7 cellular contexts compared by ENCODE assay signal in the genomic region with DNA sequence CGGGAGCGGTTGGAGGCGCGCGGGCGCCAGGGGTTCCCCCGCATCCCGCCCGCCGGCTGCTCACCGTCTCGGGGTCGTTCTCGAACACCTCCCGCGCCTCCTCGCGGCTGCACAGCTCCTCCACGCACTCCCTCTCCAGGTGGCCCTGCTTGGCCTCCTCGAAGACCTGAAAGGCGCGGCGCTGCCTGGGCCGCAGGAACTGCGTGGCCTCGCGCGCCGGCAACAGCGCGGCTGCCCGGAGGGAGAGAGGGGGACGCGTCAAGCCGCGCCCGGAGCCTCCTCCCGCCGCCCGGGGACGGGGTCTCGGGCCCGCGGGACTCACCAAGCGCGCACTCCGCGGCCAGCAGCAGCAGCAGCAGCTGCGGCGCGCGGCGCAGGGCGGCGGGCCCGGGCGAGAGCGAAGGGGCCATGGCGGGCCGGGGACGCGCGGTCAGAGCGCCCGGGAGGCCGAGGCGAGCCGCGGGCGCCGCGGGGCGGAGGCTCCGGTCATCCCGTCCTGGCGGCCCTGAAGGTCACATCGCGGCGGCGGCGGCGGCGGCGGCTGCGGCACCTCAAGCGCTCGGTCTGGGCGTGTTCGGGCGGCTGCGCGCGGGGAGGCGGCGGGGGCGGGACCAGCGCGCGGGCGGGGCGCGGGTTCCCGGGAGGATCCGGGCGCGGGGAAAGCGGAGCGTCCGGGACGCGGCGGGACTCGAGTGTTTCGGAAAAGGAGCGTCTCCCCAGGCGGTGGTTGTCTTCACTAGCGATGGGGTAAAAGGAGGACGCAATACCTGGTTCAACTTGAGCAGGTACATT. TPM values are rescaled to one million over a fixed set of nuclear protein-coding genes. Genes with fewer than 3 reads are reported as not detected.
DNase-seq lines count a peak whose midpoint lies in the region; ATAC-seq and TF ChIP-seq lines count a peak whose summit lies in the region.

A gene (minus strand): TSS at position 566 of the 792 bp plus-strand sequence. CDS start 156 bp downstream, at position 410.

- H3K36me3 Mint-ChIP-seq in activated T-helper 1 cell treated with anti-CD3 and anti-CD28 coated beads, Interleukin-12 subunit alpha, Interleukin-12 subunit beta, Interleukin-2, Interleukin-4 antibody, amounts not matched to agents 30 ng/mL and 10 ng/mL and 1 ng/mL, durations not matched to agents 14 hours and 24 hours and 36 hours (ENCODE audit: low read depth): no peaks in the 10 kb centered on the region
- H3K36me3 Mint-ChIP-seq in nephron (ENCODE audit: low read depth): no peaks in the 10 kb centered on the region

- H3K27ac ChIP-seq in HUES48 (ENCODE audit: low read depth, low read length) (no peak within 1 kb of the TSS), SJCRH30 (no peak within 1 kb of the TSS)

- H3K4me3 Mint-ChIP-seq in activated T-helper 1 cell treated with anti-CD3 and anti-CD28 coated beads, Interleukin-12 subunit alpha, Interleukin-12 subunit beta, Interleukin-2, Interleukin-4 antibody, amounts not matched to agents 30 ng/mL and 10 ng/mL and 1 ng/mL, durations not matched to agents 14 hours and 24 hours and 36 hours: peak within 1 kb of the TSS; percentile 67
- peak within 1 kb of the TSS; percentile 78 to 89 (median 83) for H3K4me3 Mint-ChIP-seq in nephron

- no peak for ATAC-seq in HG03175 (IDR thresholded peaks at IDR 0.05; ENCODE audit: unreplicated experiment)

- H3K27me3 ChIP-seq in HUES48 (ENCODE audit: control insufficient read depth, insufficient read depth, low read length): peaks cover 40% of the 10 kb centered on the region
- H3K27me3 ChIP-seq in SJCRH30: no peaks in the 10 kb centered on the region

- no peak within 1 kb of the TSS for H3K27ac Mint-ChIP-seq in activated T-helper 1 cell treated with anti-CD3 and anti-CD28 coated beads, Interleukin-12 subunit alpha, Interleukin-12 subunit beta, Interleukin-2, Interleukin-4 antibody, amounts not matched to agents 30 ng/mL and 10 ng/mL and 1 ng/mL, durations not matched to agents 14 hours and 24 hours and 36 hours
- H3K27ac Mint-ChIP-seq in nephron: peak within 1 kb of the TSS in 1 of 3 experiments; percentile 11

- peaks cover 38% of the 10 kb centered on the region for H3K27me3 Mint-ChIP-seq in activated T-helper 1 cell treated with anti-CD3 and anti-CD28 coated beads, Interleukin-12 subunit alpha, Interleukin-12 subunit beta, Interleukin-2, Interleukin-4 antibody, amounts not matched to agents 30 ng/mL and 10 ng/mL and 1 ng/mL, durations not matched to agents 14 hours and 24 hours and 36 hours (ENCODE audit: insufficient read depth)
- peaks cover 62% of the 10 kb centered on the region for H3K27me3 Mint-ChIP-seq in nephron (ENCODE audit: low read depth)

- H3K36me3 ChIP-seq in HUES48 (ENCODE audit: control insufficient read depth, insufficient read depth, low read length) (no peaks in the 10 kb centered on the region), SJCRH30 (no peaks in the 10 kb centered on the region)

- intact Hi-C loops in activated T-helper 1 cell treated with anti-CD3 and anti-CD28 coated beads, Interleukin-12 subunit alpha, Interleukin-12 subunit beta, Interleukin-2, Interleukin-4 antibody, amounts not matched to agents 30 ng/mL and 10 ng/mL and 1 ng/mL, durations not matched to agents 14 hours and 24 hours and 36 hours (cut with micrococcal nuclease): loop anchor here (5.0 kb wide), 1 partner anchor 364 kb away; no protein-coding TSS in a partner anchor

- DNase-seq in activated T-helper 1 cell treated with anti-CD3 and anti-CD28 coated beads, Interleukin-12 subunit alpha, Interleukin-12 subunit beta, Interleukin-2, Interleukin-4 antibody, amounts not matched to agents 30 ng/mL and 10 ng/mL and 1 ng/mL, durations not matched to agents 14 hours and 24 hours and 36 hours (ENCODE audit: low spot score): no peak
- DNase-seq in foreskin fibroblast: peak; percentile 51 to 84
- DNase-seq in SJCRH30: no peak

- peaks cover 5% of the 10 kb centered on the region for H3K4me1 Mint-ChIP-seq in activated T-helper 1 cell treated with anti-CD3 and anti-CD28 coated beads, Interleukin-12 subunit alpha, Interleukin-12 subunit beta, Interleukin-2, Interleukin-4 antibody, amounts not matched to agents 30 ng/mL and 10 ng/mL and 1 ng/mL, durations not matched to agents 14 hours and 24 hours and 36 hours (ENCODE audit: low read depth)
- H3K4me1 Mint-ChIP-seq in nephron: peaks cover 45% of the 10 kb centered on the region

- H3K9me3 ChIP-seq in HUES48 (ENCODE audit: control insufficient read depth, insufficient read depth, low read length) (no peaks in the 10 kb centered on the region), SJCRH30 (replicated peaks) (no peaks in the 10 kb centered on the region; the same call in none of the 2 replicates)

- peak; percentile 5 for TF ChIP-seq CTCF in foreskin fibroblast (IDR thresholded peaks at IDR 0.05; ENCODE audit: low read depth, low read length)
- TF ChIP-seq CTCF in nephron (IDR thresholded peaks at IDR 0.05; ENCODE audit: unreplicated experiment in 3 of 3): peak in 1 of 3 experiments; percentile 17

- H3K4me3 ChIP-seq in GM08714 (ENCODE audit: low read length): peak within 1 kb of the TSS; percentile 36; the same call in 1 of the 2 replicates
- peak within 1 kb of the TSS; percentile 70 for H3K4me3 ChIP-seq in HUES48 (ENCODE audit: low read depth, low read length)
- peak within 1 kb of the TSS; percentile 82 to 97 for H3K4me3 ChIP-seq in foreskin fibroblast (ENCODE audit: low read depth in 1 of 2, low read length in 2 of 2)
- no peak within 1 kb of the TSS for H3K4me3 ChIP-seq in SJCRH30

- peaks cover 8% of the 10 kb centered on the region for H3K9me3 Mint-ChIP-seq in activated T-helper 1 cell treated with anti-CD3 and anti-CD28 coated beads, Interleukin-12 subunit alpha, Interleukin-12 subunit beta, Interleukin-2, Interleukin-4 antibody, amounts not matched to agents 30 ng/mL and 10 ng/mL and 1 ng/mL, durations not matched to agents 14 hours and 24 hours and 36 hours
- H3K9me3 Mint-ChIP-seq in nephron: peaks cover 5% of the 10 kb centered on the region

- H3K4me1 ChIP-seq in HUES48 (ENCODE audit: control insufficient read depth, insufficient read depth, low read length): peaks cover 35% of the 10 kb centered on the region
- H3K4me1 ChIP-seq in SJCRH30: no peaks in the 10 kb centered on the region

- no peak within 1 kb of the TSS for H3K9ac ChIP-seq in HUES48 (ENCODE audit: low read depth, low read length)

RNA-seq across cellular contexts. Expression of the gene that starts here (rescaled TPM):
- 0.62 and 0.98 TPM in 2 replicates for total RNA-seq in activated T-helper 1 cell treated with anti-CD3 and anti-CD28 coated beads, Interleukin-12 subunit alpha, Interleukin-12 subunit beta, Interleukin-2, Interleukin-4 antibody, amounts not matched to agents 30 ng/mL and 10 ng/mL and 1 ng/mL, durations not matched to agents 14 hours and 24 hours and 36 hours
- total RNA-seq in SJCRH30 (2014; rRNA removed; shearing (Covaris generic)): 0.10 and 0.14 TPM in 2 replicates

Comparison
In these comparisons a context has a peak if more than half of its experiments do, and no peak if none do; other contexts are left out.
1. DNase-seq: peak in foreskin fibroblast (2 of 2); none in activated T-helper 1 cell treated with anti-CD3 and anti-CD28 coated beads, Interleukin-12 subunit alpha, Interleukin-12 subunit beta, Interleukin-2, Interleukin-4 antibody, amounts not matched to agents 30 ng/mL and 10 ng/mL and 1 ng/mL, durations not matched to agents 14 hours and 24 hours and 36 hours (single experiment) and SJCRH30 (0 of 2).